8 cellular contexts compared by ENCODE assay signal in genomic region chr1:69567847-69568434, GRCh38. TPM values are rescaled to one million over a fixed set of nuclear protein-coding genes. Genes with fewer than 3 reads are reported as not detected.
DNase-seq lines count a peak whose midpoint lies in the region; ATAC-seq and TF ChIP-seq lines count a peak whose summit lies in the region.

Gene LRRC7, plus strand, starts transcription at chr1:69567922. Its CDS starts 718 bp downstream, at chr1:69568640.

- intact Hi-C loops in gastrocnemius medialis (cut with DNase I; ENCODE audit: low total_unique reads) = no loop called here
- intact Hi-C loops in activated CD4-positive, alpha-beta memory T cell treated with anti-CD3 and anti-CD28 coated beads for 36 hours (cut with micrococcal nuclease) = no loop called here

- no peak within 1 kb of the TSS for H3K9ac ChIP-seq in iPS-15b (ENCODE audit: low read depth, low read length)

- peaks cover 71% of the 10 kb centered on the region for H3K27me3 Mint-ChIP-seq in brain
- peaks cover 29% of the 10 kb centered on the region for H3K27me3 Mint-ChIP-seq in activated CD4-positive, alpha-beta memory T cell treated with anti-CD3 and anti-CD28 coated beads for 36 hours

- peak within 1 kb of the TSS; percentile 78 to 99 (median 96) for H3K27ac Mint-ChIP-seq in brain
- no peak within 1 kb of the TSS for H3K27ac Mint-ChIP-seq in activated CD4-positive, alpha-beta memory T cell treated with anti-CD3 and anti-CD28 coated beads for 36 hours

- peak; percentile 12 for ATAC-seq in GM19463 (IDR thresholded peaks at IDR 0.05; ENCODE audit: unreplicated experiment)
- peak; percentile 60 to 69 for ATAC-seq in gastrocnemius medialis
- ATAC-seq in HG03342 (IDR thresholded peaks at IDR 0.05; ENCODE audit: unreplicated experiment) = no peak

- H3K4me3 ChIP-seq in AG04449 (ENCODE audit: low read depth, low read length) = peak within 1 kb of the TSS; percentile 37
- H3K4me3 ChIP-seq in iPS-15b (ENCODE audit: low read depth, low read length) = peak within 1 kb of the TSS; percentile 62
- peak within 1 kb of the TSS; percentile 62 to 75 (median 65) for H3K4me3 ChIP-seq in gastrocnemius medialis

- DNase-seq in AG04449 (ENCODE audit: low read depth, low spot score) (no peak), NCI-H2227 treated with DMSO at 0.1 percent for 48 hours (lab: John Stamatoyannopoulos, UW) (peak; percentile 43), gastrocnemius medialis (peak in 1 of 2 donors; percentile 30)
- DNase-seq in activated CD4-positive, alpha-beta memory T cell treated with anti-CD3 and anti-CD28 coated beads for 36 hours = no peak

- no peak for TF ChIP-seq POLR2A in gastrocnemius medialis (IDR thresholded peaks at IDR 0.05)

- H3K9me3 Mint-ChIP-seq in brain = peaks cover 0 to 8% (median 0%) of the 10 kb centered on the region in 5 experiments
- H3K9me3 Mint-ChIP-seq in activated CD4-positive, alpha-beta memory T cell treated with anti-CD3 and anti-CD28 coated beads for 36 hours = no peaks in the 10 kb centered on the region

- H3K27me3 ChIP-seq in iPS-15b (ENCODE audit: control insufficient read depth, insufficient read depth, low read length) (peaks cover 67% of the 10 kb centered on the region), gastrocnemius medialis (peaks cover 0 to 20% (median 0%) of the 10 kb centered on the region in 3 donors)

- TF ChIP-seq CTCF in AG04449 (IDR thresholded peaks at IDR 0.05; ENCODE audit: insufficient read depth, low read length, missing control alignments) = no peak
- no peak for TF ChIP-seq CTCF in brain (conservative IDR thresholded peaks at IDR 0.05)
- TF ChIP-seq CTCF in gastrocnemius medialis (IDR thresholded peaks at IDR 0.05 in 4 of 5, conservative IDR thresholded peaks at IDR 0.05 in 1 of 5) = no peak

- H3K4me1 ChIP-seq in iPS-15b (ENCODE audit: control insufficient read depth, insufficient read depth, low read length) (no peaks in the 10 kb centered on the region), gastrocnemius medialis (peaks cover 0 to 6% of the 10 kb centered on the region in 2 donors)

- peak within 1 kb of the TSS; percentile 86 to 94 (median 92) for H3K4me3 Mint-ChIP-seq in brain
- H3K4me3 Mint-ChIP-seq in activated CD4-positive, alpha-beta memory T cell treated with anti-CD3 and anti-CD28 coated beads for 36 hours = no peak within 1 kb of the TSS

- no peaks in the 10 kb centered on the region for H3K9me3 ChIP-seq in iPS-15b (ENCODE audit: control insufficient read depth, insufficient read depth, low read length)
- no peaks in the 10 kb centered on the region for H3K9me3 ChIP-seq in gastrocnemius medialis

- H3K36me3 ChIP-seq in iPS-15b (ENCODE audit: control insufficient read depth, insufficient read depth, low read length) = no peaks in the 10 kb centered on the region
- H3K36me3 ChIP-seq in gastrocnemius medialis = no peaks in the 10 kb centered on the region

- in situ Hi-C loops in gastrocnemius medialis (cut with MboI; ENCODE audit: low sequenced_read_pairs in 4 of 4) = no loop called here

- CTCF ChIA-PET in AG04449 (lab: Yijun Ruan, JAX) = no interaction called here
- CTCF ChIA-PET in activated CD4-positive, alpha-beta memory T cell treated with anti-CD3 and anti-CD28 coated beads for 36 hours (lab: Charles Lee) = no interaction called here

- POLR2A ChIA-PET in AG04449 (lab: Yijun Ruan, JAX) = no interaction called here
- POLR2A ChIA-PET in activated CD4-positive, alpha-beta memory T cell treated with anti-CD3 and anti-CD28 coated beads for 36 hours (lab: Charles Lee) = no interaction called here

- H3K4me1 Mint-ChIP-seq in brain = peaks cover 13% of the 10 kb centered on the region
- H3K4me1 Mint-ChIP-seq in activated CD4-positive, alpha-beta memory T cell treated with anti-CD3 and anti-CD28 coated beads for 36 hours (ENCODE audit: low read depth) = peaks cover 6% of the 10 kb centered on the region

- no peaks in the 10 kb centered on the region for H3K36me3 Mint-ChIP-seq in brain
- H3K36me3 Mint-ChIP-seq in activated CD4-positive, alpha-beta memory T cell treated with anti-CD3 and anti-CD28 coated beads for 36 hours = peaks cover 3% of the 10 kb centered on the region

- peak within 1 kb of the TSS; percentile 75 to 83 (median 76) for H3K27ac ChIP-seq in gastrocnemius medialis

RNA-seq across cellular contexts. Expression of gene LRRC7, which starts in this region (rescaled TPM):
- 1.4 TPM for polyA plus RNA-seq in brain (ENCODE audit: insufficient read depth, low read depth, low replicate concordance)
- 1 to 10 TPM in 2 of 4 donors, under 1 TPM in 2; 0.62 to 2.1 (median 1.3) TPM for total RNA-seq in gastrocnemius medialis
- total RNA-seq in activated CD4-positive, alpha-beta memory T cell treated with anti-CD3 and anti-CD28 coated beads for 36 hours = not detected
